In the genomic region with DNA sequence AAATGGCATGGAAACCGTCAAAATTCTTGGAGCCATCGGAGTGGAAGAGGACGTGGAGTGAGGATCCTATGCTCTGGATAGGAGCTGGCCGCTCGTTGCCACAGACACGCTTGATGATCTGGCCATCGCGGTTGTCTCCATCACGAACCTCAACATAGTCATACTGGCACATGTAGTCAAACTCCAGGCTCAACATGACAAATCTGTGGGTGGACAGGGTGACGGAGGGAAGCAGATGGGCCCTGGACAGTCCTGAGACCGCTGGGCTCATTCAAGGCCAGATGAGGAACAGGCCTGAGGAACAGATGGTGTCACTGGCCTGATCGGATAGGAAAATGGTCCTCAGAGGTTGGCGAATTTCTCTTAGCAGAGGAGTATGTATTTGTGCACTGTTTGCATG, we compare ENCODE assay signal across 27 cellular contexts. TPM values are rescaled to one million over a fixed set of nuclear protein-coding genes. Genes with fewer than 3 reads are reported as not detected.
DNase-seq lines count a peak whose midpoint lies in the region; ATAC-seq, FAIRE-seq and TF ChIP-seq lines count a peak whose summit lies in the region.
"Had no signal": no experiment of that assay in that cellular context is flagged by ENCODE, and none has a peak within 500 bp of the region (broad histone marks: within the 10 kb centered on the region; RNA-seq: fewer than 3 reads in every experiment).

No MANE protein-coding gene starts in this region.

- no peaks in the 10 kb centered on the region for H3K36me3 Mint-ChIP-seq in glutamatergic neuron (ENCODE audit: unreplicated experiment)
- no peaks in the 10 kb centered on the region for H3K36me3 Mint-ChIP-seq in natural killer cell treated with Interleukin-12 subunit alpha and Interleukin-12 subunit beta and Interleukin-15 and Interleukin-18, amount 100 ng/mL, for 72 hours
- H3K36me3 Mint-ChIP-seq: CD14-positive monocyte; CD4-positive, alpha-beta memory T cell; CD4-positive, CD25-positive, alpha-beta regulatory T cell; CD8-positive, alpha-beta memory T cell had no signal

- H3K27me3 ChIP-seq in bronchial epithelial cell (ENCODE audit: control insufficient read depth, insufficient read depth, low read length), result peaks cover 5% of the 10 kb centered on the region
- H3K27me3 ChIP-seq: BE2C, BLaER1 had no signal

- H3K36me3 ChIP-seq in bronchial epithelial cell (ENCODE audit: control insufficient read depth, insufficient read depth, low read length), result no peaks in the 10 kb centered on the region
- H3K36me3 ChIP-seq: BE2C, BLaER1 had no signal

- peaks cover 16% of the 10 kb centered on the region for H3K27me3 Mint-ChIP-seq in glutamatergic neuron (ENCODE audit: unreplicated experiment)
- peaks cover 16 to 46% of the 10 kb centered on the region in 2 donors for H3K27me3 Mint-ChIP-seq in natural killer cell treated with Interleukin-12 subunit alpha and Interleukin-12 subunit beta and Interleukin-15 and Interleukin-18, amount 100 ng/mL, for 72 hours

- FAIRE-seq in bronchial epithelial cell (lab: Jason Lieb, UNC), result peak; percentile 64
- FAIRE-seq: A204.1, GM12878, GM12892, GM18507 had no signal

- H3K4me3 Mint-ChIP-seq in glutamatergic neuron (ENCODE audit: unreplicated experiment), result peak overlapping the region; percentile 68
- H3K4me3 Mint-ChIP-seq in natural killer cell treated with Interleukin-12 subunit alpha and Interleukin-12 subunit beta and Interleukin-15 and Interleukin-18, amount 100 ng/mL, for 72 hours, result no peak overlapping the region
- H3K4me3 Mint-ChIP-seq: CD14-positive monocyte; CD4-positive, alpha-beta memory T cell; CD4-positive, CD25-positive, alpha-beta regulatory T cell; CD8-positive, alpha-beta memory T cell had no signal

- peaks cover 55% of the 10 kb centered on the region for H3K4me1 Mint-ChIP-seq in glutamatergic neuron (ENCODE audit: low read depth, unreplicated experiment)
- no peaks in the 10 kb centered on the region for H3K4me1 Mint-ChIP-seq in natural killer cell treated with Interleukin-12 subunit alpha and Interleukin-12 subunit beta and Interleukin-15 and Interleukin-18, amount 100 ng/mL, for 72 hours (ENCODE audit: low read depth in 2 of 2)
- H3K4me1 Mint-ChIP-seq: CD14-positive monocyte; CD4-positive, alpha-beta memory T cell; CD4-positive, CD25-positive, alpha-beta regulatory T cell; CD8-positive, alpha-beta memory T cell had no signal

- no peak overlapping the region for H3K4me3 ChIP-seq in bronchial epithelial cell (ENCODE audit: low read depth, low read length)
- H3K4me3 ChIP-seq: BLaER1, GM12878 had no signal

- H3K27ac Mint-ChIP-seq in glutamatergic neuron (ENCODE audit: unreplicated experiment), result peak overlapping the region; percentile 92
- no peak overlapping the region for H3K27ac Mint-ChIP-seq in natural killer cell treated with Interleukin-12 subunit alpha and Interleukin-12 subunit beta and Interleukin-15 and Interleukin-18, amount 100 ng/mL, for 72 hours
- H3K27ac Mint-ChIP-seq: CD4-positive, alpha-beta memory T cell; CD4-positive, CD25-positive, alpha-beta regulatory T cell had no signal

- H3K9me3 Mint-ChIP-seq in glutamatergic neuron (ENCODE audit: unreplicated experiment), result peaks cover 14% of the 10 kb centered on the region
- no peaks in the 10 kb centered on the region for H3K9me3 Mint-ChIP-seq in natural killer cell treated with Interleukin-12 subunit alpha and Interleukin-12 subunit beta and Interleukin-15 and Interleukin-18, amount 100 ng/mL, for 72 hours
- H3K9me3 Mint-ChIP-seq: CD4-positive, alpha-beta memory T cell; CD8-positive, alpha-beta memory T cell had no signal

- no peak for TF ChIP-seq CTCF in bronchial epithelial cell (IDR thresholded peaks at IDR 0.05; ENCODE audit: insufficient read depth, low read length, severe bottlenecking)
- no peak for TF ChIP-seq CTCF in glutamatergic neuron (IDR thresholded peaks at IDR 0.05; ENCODE audit: partially characterized antibody, unreplicated experiment)

- DNase-seq in bronchial epithelial cell (ENCODE audit: low read depth) (no peak), glutamatergic neuron (no peak), RKO (ENCODE audit: low spot score) (no peak)
- no peak for DNase-seq in natural killer cell treated with Interleukin-12 subunit alpha and Interleukin-12 subunit beta and Interleukin-15 and Interleukin-18, amount 100 ng/mL, for 72 hours (ENCODE audit: low spot score)
- DNase-seq: 8988T; ACHN; BE2C; C1 segment of cervical spinal cord; CD4-positive, alpha-beta memory T cell; CD4-positive, CD25-positive, alpha-beta regulatory T cell; CD8-positive, alpha-beta memory T cell; COR-L47; DMS 273 treated with DMSO at 0.1 percent for 48 hours; DMS153; DMS53; DMS79; DND-41; EL; GDM1 had no signal

- no peak for ATAC-seq in HG03159 (IDR thresholded peaks at IDR 0.05; ENCODE audit: unreplicated experiment)
- no peak for ATAC-seq in natural killer cell treated with Interleukin-12 subunit alpha and Interleukin-12 subunit beta and Interleukin-15 and Interleukin-18, amount 100 ng/mL, for 72 hours
- ATAC-seq: GM12878 had no signal

RNA-seq across cellular contexts. Expression of gene SLC1A2, which starts 51.3 kb away (rescaled TPM):
- total RNA-seq in bronchial epithelial cell, result under 0.01 TPM in 2 replicates
- 54.3 TPM for total RNA-seq in glutamatergic neuron (ENCODE audit: unreplicated experiment)
- total RNA-seq in natural killer cell treated with Interleukin-12 subunit alpha and Interleukin-12 subunit beta and Interleukin-15 and Interleukin-18, amount 100 ng/mL, for 72 hours, result under 1 TPM in 1 of 2 donors, not detected in 1; 0.12 TPM
- total RNA-seq: CD4-positive, CD25-positive, alpha-beta regulatory T cell; CD8-positive, alpha-beta memory T cell had no signal

RNA-seq across cellular contexts. Expression of gene PAMR1, which starts 54.8 kb away (rescaled TPM):
- total RNA-seq in bronchial epithelial cell, result 3.1 and 5.3 TPM in 2 replicates
- 10.6 TPM for total RNA-seq in glutamatergic neuron (ENCODE audit: unreplicated experiment)
- total RNA-seq in natural killer cell treated with Interleukin-12 subunit alpha and Interleukin-12 subunit beta and Interleukin-15 and Interleukin-18, amount 100 ng/mL, for 72 hours, result not detected
- total RNA-seq: CD4-positive, alpha-beta memory T cell; CD4-positive, CD25-positive, alpha-beta regulatory T cell; CD8-positive, alpha-beta memory T cell; G401; GM12878 had no signal

Comparison
In these comparisons a context has a peak if more than half of its experiments do, and no peak if none do; other contexts are left out.
1. RNA of gene SLC1A2, which starts 51.3 kb away (total RNA-seq): 54.3 TPM in glutamatergic neuron (single experiment); 0.12 TPM in natural killer cell treated with Interleukin-12 subunit alpha and Interleukin-12 subunit beta and Interleukin-15 and Interleukin-18, amount 100 ng/mL, for 72 hours and under 0.01 TPM in bronchial epithelial cell; every median in the first group is over 10 times any median in the second.